ENCODE assay signal across 1 cellular context in the genomic region with DNA sequence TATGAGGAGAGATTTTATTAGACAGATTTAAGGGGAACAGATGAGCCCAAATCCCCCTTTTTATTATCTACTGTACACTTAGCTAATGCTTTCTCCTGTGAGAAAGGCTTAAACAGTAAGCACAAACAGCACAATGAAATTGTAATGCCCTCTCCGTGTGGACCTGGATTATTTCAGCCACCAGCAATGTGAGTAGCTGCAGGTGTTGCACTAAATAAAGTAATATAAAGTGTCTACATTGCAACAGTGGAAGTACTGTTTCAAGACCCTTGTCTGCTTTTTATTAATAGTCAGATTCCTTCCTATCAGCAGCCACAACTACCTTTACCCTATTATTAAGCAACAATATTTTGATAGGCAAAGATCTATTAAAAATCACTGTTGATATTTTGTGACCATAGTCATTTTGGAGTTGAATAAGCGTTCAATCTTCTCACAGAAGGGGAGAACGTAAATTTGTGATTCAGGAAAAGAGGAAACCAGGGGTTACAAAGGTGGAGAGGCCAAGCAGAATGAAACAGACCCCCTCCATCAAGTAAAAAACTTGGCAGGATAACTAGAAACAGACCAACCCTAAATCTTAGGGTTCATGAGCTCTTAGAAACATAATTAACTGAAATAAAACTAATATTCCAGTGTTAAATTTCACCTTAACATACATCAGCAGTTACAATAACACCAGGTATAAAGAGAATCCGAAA.
TF ChIP-seq lines count a peak whose summit lies in the region.

No MANE protein-coding gene starts in this region.

TF ChIP-seq in GM23338, 12 proteins besides CTCF, POLR2A, EP300 and RAD21 (continued from another document):
- TF ChIP-seq ZNF462 (CRISPR knock-in tag; IDR thresholded peaks at IDR 0.05) (no peak), ZNF331 (CRISPR knock-in tag; IDR thresholded peaks at IDR 0.05; ENCODE audit: low read depth) (no peak)
